17 cellular contexts compared by ENCODE assay signal in genomic region chr6:4396032-4396431, GRCh38.
"Had no signal": no experiment of that assay in that cellular context is flagged by ENCODE, and none has a peak within 500 bp of the region (broad histone marks: within the 10 kb centered on the region; RNA-seq: fewer than 3 reads in every experiment).

No MANE protein-coding gene starts in this region.

- H3K9me3 ChIP-seq: spleen, upper lobe of left lung had no signal

- H3K27ac ChIP-seq: epithelial cell of prostate, spleen, upper lobe of left lung had no signal

- ATAC-seq: activated CD8-positive, alpha-beta T cell treated with anti-CD3 and anti-CD28 coated beads for 36 hours; activated naive CD4-positive, alpha-beta T cell treated with anti-CD3 and anti-CD28 coated beads, Interleukin-2, amount 50 U/mL, for 72 hours; natural killer cell treated with Interleukin-12 subunit alpha and Interleukin-12 subunit beta and Interleukin-15 and Interleukin-18, amount 100 ng/mL, for 72 hours; sciatic nerve; stimulated activated naive CD8-positive, alpha-beta T cell treated with anti-CD3 and anti-CD28 coated beads, Interleukin-15, amount 100 ng/mL, for 72 hours had no signal

- H3K36me3 Mint-ChIP-seq: activated naive CD4-positive, alpha-beta T cell treated with anti-CD3 and anti-CD28 coated beads, Interleukin-2, amount 50 U/mL, for 72 hours; natural killer cell treated with Interleukin-12 subunit alpha and Interleukin-12 subunit beta and Interleukin-15 and Interleukin-18, amount 100 ng/mL, for 72 hours had no signal

- H3K9me3 Mint-ChIP-seq: activated B cell treated with CpG ODN at 0.5 μM for 24 hours; activated CD8-positive, alpha-beta T cell treated with anti-CD3 and anti-CD28 coated beads for 36 hours; activated naive CD4-positive, alpha-beta T cell treated with anti-CD3 and anti-CD28 coated beads, Interleukin-2, amount 50 U/mL, for 72 hours; natural killer cell treated with Interleukin-12 subunit alpha and Interleukin-12 subunit beta and Interleukin-15 and Interleukin-18, amount 100 ng/mL, for 72 hours; stimulated activated naive CD8-positive, alpha-beta T cell treated with anti-CD3 and anti-CD28 coated beads, Interleukin-15, amount 100 ng/mL, for 72 hours; T-helper 2 cell treated with Interferon-gamma antibody and Interleukin-4, amounts not matched to agents 5 μg/mL and 100 μg/mL, for 36 hours had no signal

- H3K27ac Mint-ChIP-seq: activated B cell treated with CpG ODN at 0.5 μM for 24 hours; activated CD8-positive, alpha-beta T cell treated with anti-CD3 and anti-CD28 coated beads for 36 hours; activated naive CD4-positive, alpha-beta T cell treated with anti-CD3 and anti-CD28 coated beads, Interleukin-2, amount 50 U/mL, for 72 hours; natural killer cell treated with Interleukin-12 subunit alpha and Interleukin-12 subunit beta and Interleukin-15 and Interleukin-18, amount 100 ng/mL, for 72 hours; stimulated activated naive CD8-positive, alpha-beta T cell treated with anti-CD3 and anti-CD28 coated beads, Interleukin-15, amount 100 ng/mL, for 72 hours; T-helper 2 cell treated with Interferon-gamma antibody and Interleukin-4, amounts not matched to agents 5 μg/mL and 100 μg/mL, for 36 hours had no signal

- H3K4me1 ChIP-seq: upper lobe of left lung had no signal

- DNase-seq: activated B cell treated with CpG ODN at 0.5 μM for 24 hours; activated CD4-positive, alpha-beta T cell treated with anti-CD3 and anti-CD28 coated beads for 48 hours; activated CD8-positive, alpha-beta T cell treated with anti-CD3 and anti-CD28 coated beads for 36 hours; activated effector memory CD4-positive, alpha-beta T cell treated with anti-CD3 and anti-CD28 coated beads, Interleukin-2, amount 50 U/mL, for 16 hours; activated T-cell treated with anti-CD3 and anti-CD28 coated beads, Interleukin-2, amount 50 U/mL, for 48 hours; central memory CD4-positive, alpha-beta T cell; effector CD8-positive, alpha-beta T cell; hypothalamus; occipital lobe; spleen; stimulated activated naive CD8-positive, alpha-beta T cell treated with anti-CD3 and anti-CD28 coated beads, Interleukin-15, amount 100 ng/mL, for 72 hours; upper lobe of left lung had no signal

- H3K27me3 ChIP-seq: spleen, upper lobe of left lung had no signal

- H3K4me3 Mint-ChIP-seq: activated B cell treated with CpG ODN at 0.5 μM for 24 hours; activated CD8-positive, alpha-beta T cell treated with anti-CD3 and anti-CD28 coated beads for 36 hours; natural killer cell treated with Interleukin-12 subunit alpha and Interleukin-12 subunit beta and Interleukin-15 and Interleukin-18, amount 100 ng/mL, for 72 hours; stimulated activated naive CD8-positive, alpha-beta T cell treated with anti-CD3 and anti-CD28 coated beads, Interleukin-15, amount 100 ng/mL, for 72 hours; T-helper 2 cell treated with Interferon-gamma antibody and Interleukin-4, amounts not matched to agents 5 μg/mL and 100 μg/mL, for 36 hours had no signal

- H3K4me3 ChIP-seq: spleen, upper lobe of left lung had no signal

- H3K4me1 Mint-ChIP-seq: activated B cell treated with CpG ODN at 0.5 μM for 24 hours; stimulated activated naive CD8-positive, alpha-beta T cell treated with anti-CD3 and anti-CD28 coated beads, Interleukin-15, amount 100 ng/mL, for 72 hours had no signal

- H3K36me3 ChIP-seq: spleen, upper lobe of left lung had no signal
